Comparison of ENCODE assay signal across 1 cellular context in the genomic region with DNA sequence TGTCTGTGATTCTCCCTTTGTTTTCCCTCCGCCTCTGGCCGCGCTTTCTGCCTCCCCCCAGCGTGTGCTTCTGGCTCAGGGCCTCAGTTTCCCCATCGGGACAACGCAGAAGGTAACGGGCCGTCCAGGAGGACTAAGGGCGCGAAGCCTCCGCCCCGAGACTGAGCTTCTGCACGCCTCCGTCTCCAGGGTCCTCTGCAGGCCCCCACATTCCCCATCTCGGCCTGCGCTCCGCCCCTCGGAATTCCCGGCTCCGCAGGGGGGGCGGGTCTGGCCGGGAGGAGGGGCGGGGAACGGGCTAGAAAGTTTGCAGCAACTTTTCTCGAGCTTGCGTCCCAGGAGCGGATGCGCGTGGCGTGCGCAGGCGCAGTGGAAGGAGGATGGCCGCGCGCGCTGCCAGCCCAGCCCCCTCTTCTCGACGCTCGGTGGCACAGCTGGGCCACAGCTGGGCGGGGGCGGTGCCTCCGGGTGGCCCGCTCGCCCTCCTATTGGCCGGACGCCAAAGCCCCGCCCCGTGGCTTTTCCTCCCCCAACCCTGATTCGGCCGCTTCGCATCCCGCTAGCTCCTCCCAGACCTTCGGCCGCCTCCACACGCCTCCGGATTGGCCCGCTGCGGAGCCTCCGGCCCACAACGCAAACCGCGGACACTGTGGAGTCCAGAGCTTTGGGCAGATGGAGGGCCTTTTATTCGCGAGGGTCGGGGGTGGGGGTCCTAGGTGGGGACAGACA.
A peak's percentile ranks its signal among the peaks of the same experiment; 100 is the strongest.
TF ChIP-seq lines count a peak whose summit lies in the region.

SIX5 (minus strand) TSS at position 199 of the 729 bp plus-strand sequence. CDS start 408 bp downstream, outside the sequence.

TF ChIP-seq in K562, 482 proteins besides CTCF, POLR2A, EP300 and RAD21 (continued from another document and continues in another):
- TF ChIP-seq MYC (IDR thresholded peaks at IDR 0.05; ENCODE audit: low read depth, low read length) (peak; percentile 71), MYC (CRISPR knock-in tag; IDR thresholded peaks at IDR 0.05; ENCODE audit: borderline replicate concordance, low read depth) (no peak), WHSC1 (IDR thresholded peaks at IDR 0.05; ENCODE audit: low read length) (no peak), TFAP4 (CRISPR knock-in tag; IDR thresholded peaks at IDR 0.05; ENCODE audit: borderline replicate concordance) (peak; percentile 100), RNF2 (IDR thresholded peaks at IDR 0.05) (0 out of 2 replicates have a peak, but pooled peaks have one; percentile 39), HEY1 (CRISPR knock-in tag; IDR thresholded peaks at IDR 0.05; ENCODE audit: borderline replicate concordance) (0 out of 2 replicates have a peak, but pooled peaks have one; percentile 23), POLR2AphosphoS5 (IDR thresholded peaks at IDR 0.05; ENCODE audit: control insufficient read depth, insufficient read depth, low read depth, low read length) (peak; percentile 59; the same call in 1 of the 2 replicates), NR2C2 (CRISPR knock-in tag; IDR thresholded peaks at IDR 0.05) (peak; percentile 35; the same call in 1 of the 2 replicates), NR2C2 (tag; IDR thresholded peaks at IDR 0.05) (no peak), HDAC2 (IDR thresholded peaks at IDR 0.05) (0 out of 2 replicates have a peak, but pooled peaks have one; percentile 56), NR2C1 (IDR thresholded peaks at IDR 0.05) (no peak), NR2C1 (tag; IDR thresholded peaks at IDR 0.05) (no peak), BRD9 (IDR thresholded peaks at IDR 0.05; ENCODE audit: low read depth, partially characterized antibody) (peak; percentile 85), ZNF699 (CRISPR knock-in tag; IDR thresholded peaks at IDR 0.05; ENCODE audit: insufficient replicate concordance) (no peak), DACH1 (IDR thresholded peaks at IDR 0.05; ENCODE audit: partially characterized antibody) (peak; percentile 100), ZNF707 (CRISPR knock-in tag; conservative IDR thresholded peaks at IDR 0.05) (no peak), C11orf30 (IDR thresholded peaks at IDR 0.05; ENCODE audit: low read depth) (no peak), ESRRA (IDR thresholded peaks at IDR 0.05; ENCODE audit: borderline replicate concordance, low read depth) (peak; percentile 63; the same call in 1 of the 2 replicates), E2F3 (CRISPR knock-in tag; IDR thresholded peaks at IDR 0.05) (peak; percentile 4; the same call in 1 of the 2 replicates), ZNF143 (CRISPR knock-in tag; IDR thresholded peaks at IDR 0.05) (no peak), CEBPB (tag; IDR thresholded peaks at IDR 0.05) (no peak), RBM34 (IDR thresholded peaks at IDR 0.05; ENCODE audit: borderline replicate concordance, insufficient read depth, low read length) (no peak), ATF1 (CRISPR knock-in tag; IDR thresholded peaks at IDR 0.05) (no peak), ATF1 (tag; IDR thresholded peaks at IDR 0.05) (peak; percentile 81), ZNF232 (CRISPR knock-in tag; IDR thresholded peaks at IDR 0.05) (no peak), SAP30 (IDR thresholded peaks at IDR 0.05; ENCODE audit: borderline replicate concordance, insufficient read depth, low read depth, low read length, poor library complexity, severe bottlenecking) (peak; percentile 44), ZNF197 (CRISPR knock-in tag; IDR thresholded peaks at IDR 0.05; ENCODE audit: low read depth) (no peak), RBFOX2 (IDR thresholded peaks at IDR 0.05; ENCODE audit: low read depth, low read length) (peak; percentile 67), ZSCAN32 (CRISPR knock-in tag; IDR thresholded peaks at IDR 0.05) (no peak), PCBP1 (IDR thresholded peaks at IDR 0.05; ENCODE audit: low read depth, low read length, poor library complexity, severe bottlenecking) (peak; percentile 46), TAF7 (tag; IDR thresholded peaks at IDR 0.05) (peak; percentile 49; the same call in 1 of the 2 replicates), POU5F1 (IDR thresholded peaks at IDR 0.05; ENCODE audit: borderline replicate concordance, low read depth, low read length, partially characterized antibody) (peak; percentile 19), ARID1B (IDR thresholded peaks at IDR 0.05) (peak; percentile 60), NFIX (CRISPR knock-in tag; IDR thresholded peaks at IDR 0.05; ENCODE audit: low read depth) (peak; percentile 38; the same call in 1 of the 2 replicates), ERF (CRISPR knock-in tag; IDR thresholded peaks at IDR 0.05) (0 out of 2 replicates have a peak, but pooled peaks have one; percentile 64), E2F5 (CRISPR knock-in tag; IDR thresholded peaks at IDR 0.05) (peak; percentile 68; the same call in 1 of the 2 replicates), HMGXB4 (CRISPR knock-in tag; IDR thresholded peaks at IDR 0.05) (no peak), RFX1 (IDR thresholded peaks at IDR 0.05) (no peak), JUND (IDR thresholded peaks at IDR 0.05; ENCODE audit: borderline replicate concordance, low read depth, low read length) (peak; percentile 27; the same call in 1 of the 2 replicates), JUND (tag; IDR thresholded peaks at IDR 0.05; ENCODE audit: borderline replicate concordance, low read depth, low read length) (peak; percentile 52; the same call in 1 of the 3 replicates), ZNF239 (CRISPR knock-in tag; IDR thresholded peaks at IDR 0.05) (no peak), KLF6 (CRISPR knock-in tag; IDR thresholded peaks at IDR 0.05; ENCODE audit: borderline replicate concordance) (0 out of 2 replicates have a peak, but pooled peaks have one; percentile 41), NKRF (IDR thresholded peaks at IDR 0.05; ENCODE audit: borderline replicate concordance) (peak; percentile 65; the same call in 1 of the 2 replicates), HOXB6 (CRISPR knock-in tag; IDR thresholded peaks at IDR 0.05; ENCODE audit: borderline replicate concordance) (0 out of 2 replicates have a peak, but pooled peaks have one; percentile 13), ARID3B (CRISPR knock-in tag; IDR thresholded peaks at IDR 0.05; ENCODE audit: borderline replicate concordance) (0 out of 2 replicates have a peak, but pooled peaks have one; percentile 40), SMARCA5 (IDR thresholded peaks at IDR 0.05) (no peak), ZNF57 (CRISPR knock-in tag; IDR thresholded peaks at IDR 0.05) (no peak), HCFC1 (IDR thresholded peaks at IDR 0.05; ENCODE audit: low read depth, low read length) (peak; percentile 43), CHD2 (IDR thresholded peaks at IDR 0.05; ENCODE audit: low read depth, low read length) (peak; percentile 71), SOX6 (IDR thresholded peaks at IDR 0.05) (no peak), HSF4 (CRISPR knock-in tag; IDR thresholded peaks at IDR 0.05; ENCODE audit: borderline replicate concordance) (no peak), MAFF (IDR thresholded peaks at IDR 0.05; ENCODE audit: low read length) (no peak)
- TF ChIP-seq, protein P1, sequence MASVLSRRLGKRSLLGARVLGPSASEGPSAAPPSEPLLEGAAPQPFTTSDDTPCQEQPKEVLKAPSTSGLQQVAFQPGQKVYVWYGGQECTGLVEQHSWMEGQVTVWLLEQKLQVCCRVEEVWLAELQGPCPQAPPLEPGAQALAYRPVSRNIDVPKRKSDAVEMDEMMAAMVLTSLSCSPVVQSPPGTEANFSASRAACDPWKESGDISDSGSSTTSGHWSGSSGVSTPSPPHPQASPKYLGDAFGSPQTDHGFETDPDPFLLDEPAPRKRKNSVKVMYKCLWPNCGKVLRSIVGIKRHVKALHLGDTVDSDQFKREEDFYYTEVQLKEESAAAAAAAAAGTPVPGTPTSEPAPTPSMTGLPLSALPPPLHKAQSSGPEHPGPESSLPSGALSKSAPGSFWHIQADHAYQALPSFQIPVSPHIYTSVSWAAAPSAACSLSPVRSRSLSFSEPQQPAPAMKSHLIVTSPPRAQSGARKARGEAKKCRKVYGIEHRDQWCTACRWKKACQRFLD (CRISPR knock-in tag; IDR thresholded peaks at IDR 0.05) = no peak
- TF ChIP-seq, protein P2, sequence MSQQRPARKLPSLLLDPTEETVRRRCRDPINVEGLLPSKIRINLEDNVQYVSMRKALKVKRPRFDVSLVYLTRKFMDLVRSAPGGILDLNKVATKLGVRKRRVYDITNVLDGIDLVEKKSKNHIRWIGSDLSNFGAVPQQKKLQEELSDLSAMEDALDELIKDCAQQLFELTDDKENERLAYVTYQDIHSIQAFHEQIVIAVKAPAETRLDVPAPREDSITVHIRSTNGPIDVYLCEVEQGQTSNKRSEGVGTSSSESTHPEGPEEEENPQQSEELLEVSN (IDR thresholded peaks at IDR 0.05; ENCODE audit: borderline replicate concordance in 1 of 2, extremely low read depth in 1 of 2, insufficient read depth in 1 of 2, insufficient read length in 1 of 2, low read depth in 1 of 2, low read length in 1 of 2, poor library complexity in 1 of 2, severe bottlenecking in 1 of 2) = peak; percentile 60 to 79
- TF ChIP-seq, protein P3, sequence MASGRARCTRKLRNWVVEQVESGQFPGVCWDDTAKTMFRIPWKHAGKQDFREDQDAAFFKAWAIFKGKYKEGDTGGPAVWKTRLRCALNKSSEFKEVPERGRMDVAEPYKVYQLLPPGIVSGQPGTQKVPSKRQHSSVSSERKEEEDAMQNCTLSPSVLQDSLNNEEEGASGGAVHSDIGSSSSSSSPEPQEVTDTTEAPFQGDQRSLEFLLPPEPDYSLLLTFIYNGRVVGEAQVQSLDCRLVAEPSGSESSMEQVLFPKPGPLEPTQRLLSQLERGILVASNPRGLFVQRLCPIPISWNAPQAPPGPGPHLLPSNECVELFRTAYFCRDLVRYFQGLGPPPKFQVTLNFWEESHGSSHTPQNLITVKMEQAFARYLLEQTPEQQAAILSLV (tag; IDR thresholded peaks at IDR 0.05) = no peak
